In genomic region chr5:153884266-153884957, GRCh38 we compare ENCODE assay signal across 1 cellular context.
TF ChIP-seq lines count a peak whose summit lies in the region.

No MANE protein-coding gene starts in this region.

TF ChIP-seq in IMR-90, 13 proteins besides CTCF, POLR2A, EP300 and RAD21 (continued from another document):
- no peak for TF ChIP-seq CEBPB (IDR thresholded peaks at IDR 0.05; ENCODE audit: low read depth, low read length)
- TF ChIP-seq BHLHE40 (IDR thresholded peaks at IDR 0.05; ENCODE audit: low read depth, low read length): no peak
- TF ChIP-seq USF2 (IDR thresholded peaks at IDR 0.05; ENCODE audit: low read depth, low read length): no peak
- no peak for TF ChIP-seq MAFK (IDR thresholded peaks at IDR 0.05; ENCODE audit: low read depth, low read length)
- no peak for TF ChIP-seq NFE2L2 (IDR thresholded peaks at IDR 0.05; ENCODE audit: low read depth, low read length)
- TF ChIP-seq MAZ (IDR thresholded peaks at IDR 0.05; ENCODE audit: borderline replicate concordance, low read depth, low read length): no peak
- TF ChIP-seq MXI1 (IDR thresholded peaks at IDR 0.05; ENCODE audit: borderline replicate concordance, low read depth, low read length): no peak
- TF ChIP-seq SMC3 (IDR thresholded peaks at IDR 0.05; ENCODE audit: low read depth, low read length): no peak
- TF ChIP-seq CHD1 (IDR thresholded peaks at IDR 0.05; ENCODE audit: low read depth, low read length): no peak
